1 cellular context compared by ENCODE assay signal in the genomic region with DNA sequence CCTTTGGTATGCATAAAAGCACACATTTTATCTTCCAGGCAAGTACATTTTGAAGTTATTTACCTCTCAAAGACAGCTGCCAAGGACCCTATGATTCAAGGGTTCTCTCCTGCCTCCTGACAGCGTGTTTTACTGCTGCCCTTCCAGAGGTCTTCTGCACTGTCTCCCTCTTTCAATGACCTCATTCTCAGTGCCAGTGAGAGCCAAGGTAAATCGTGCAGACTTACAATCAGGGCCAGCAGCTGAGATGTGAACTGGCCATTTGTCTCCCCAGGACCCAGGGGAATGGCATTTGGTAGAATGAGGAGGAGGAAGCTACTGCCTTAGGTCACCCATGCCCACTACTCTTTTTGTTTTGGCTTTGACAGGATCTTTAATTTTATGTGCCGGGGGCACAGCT.
TF ChIP-seq lines count a peak whose summit lies in the region.

No MANE protein-coding gene starts in this region.

TF ChIP-seq in IMR-90, 13 proteins besides CTCF, POLR2A, EP300 and RAD21 (continued from another document):
- TF ChIP-seq, protein P1, sequence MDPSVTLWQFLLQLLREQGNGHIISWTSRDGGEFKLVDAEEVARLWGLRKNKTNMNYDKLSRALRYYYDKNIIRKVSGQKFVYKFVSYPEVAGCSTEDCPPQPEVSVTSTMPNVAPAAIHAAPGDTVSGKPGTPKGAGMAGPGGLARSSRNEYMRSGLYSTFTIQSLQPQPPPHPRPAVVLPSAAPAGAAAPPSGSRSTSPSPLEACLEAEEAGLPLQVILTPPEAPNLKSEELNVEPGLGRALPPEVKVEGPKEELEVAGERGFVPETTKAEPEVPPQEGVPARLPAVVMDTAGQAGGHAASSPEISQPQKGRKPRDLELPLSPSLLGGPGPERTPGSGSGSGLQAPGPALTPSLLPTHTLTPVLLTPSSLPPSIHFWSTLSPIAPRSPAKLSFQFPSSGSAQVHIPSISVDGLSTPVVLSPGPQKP (IDR thresholded peaks at IDR 0.05; ENCODE audit: borderline replicate concordance, low read depth, low read length), result no peak
- TF ChIP-seq BHLHE40 (IDR thresholded peaks at IDR 0.05; ENCODE audit: low read depth, low read length), result no peak
- TF ChIP-seq FOS (IDR thresholded peaks at IDR 0.05; ENCODE audit: low read depth, low read length), result no peak
- no peak for TF ChIP-seq MAZ (IDR thresholded peaks at IDR 0.05; ENCODE audit: borderline replicate concordance, low read depth, low read length)
- no peak for TF ChIP-seq CEBPB (IDR thresholded peaks at IDR 0.05; ENCODE audit: low read depth, low read length)
- TF ChIP-seq MXI1 (IDR thresholded peaks at IDR 0.05; ENCODE audit: borderline replicate concordance, low read depth, low read length), result no peak
- no peak for TF ChIP-seq CHD1 (IDR thresholded peaks at IDR 0.05; ENCODE audit: low read depth, low read length)
- no peak for TF ChIP-seq MAFK (IDR thresholded peaks at IDR 0.05; ENCODE audit: low read depth, low read length)
- no peak for TF ChIP-seq RFX5 (IDR thresholded peaks at IDR 0.05; ENCODE audit: low read depth, low read length)
